ENCODE assay signal across 33 cellular contexts in genomic region chr6:94088870-94089269, GRCh38.
"Had no signal": no experiment of that assay in that cellular context is flagged by ENCODE, and none has a peak within 500 bp of the region (broad histone marks: within the 10 kb centered on the region; RNA-seq: fewer than 3 reads in every experiment).

No MANE protein-coding gene starts in this region.

- H3K4me3 ChIP-seq: adrenal gland, ascending aorta, body of pancreas, breast epithelium, cardiac muscle cell had no signal

- H3K27ac ChIP-seq: adrenal gland, ascending aorta, body of pancreas, brain microvascular endothelial cell, breast epithelium, cardiac muscle cell had no signal

- H3K27me3 ChIP-seq: adrenal gland, ascending aorta, body of pancreas, brain microvascular endothelial cell, breast epithelium, cardiac muscle cell had no signal

- H3K9me3 ChIP-seq: adrenal gland, ascending aorta, body of pancreas, breast epithelium had no signal

- ATAC-seq: activated naive CD4-positive, alpha-beta T cell treated with anti-CD3 and anti-CD28 coated beads, Interleukin-2, amount 50 U/mL, for 72 hours; activated naive CD8-positive, alpha-beta T cell treated with anti-CD3 and anti-CD28 coated beads, Interleukin-2, amount 50 U/mL, for 24 hours; activated T-cell treated with anti-CD3 and anti-CD28 coated beads, Interleukin-2, amount 50 U/mL, for 4 hours; activated T-cell treated with anti-CD3 and anti-CD28 coated beads, Interleukin-2, amount 50 U/mL, for 72 hours; activated T-helper 17 cell treated with anti-CD3 and anti-CD28 coated beads, Interleukin-2, amount 50 U/mL, for 72 hours; body of pancreas had no signal

- DNase-seq: activated effector memory CD4-positive, alpha-beta T cell treated with anti-CD3 and anti-CD28 coated beads, Interleukin-2, amount 50 U/mL, for 16 hours; activated effector memory CD4-positive, alpha-beta T cell treated with Interleukin-2 at 50 U/mL for 16 hours; activated gamma-delta T cell; activated gamma-delta T cell treated with Interleukin-2 at 50 U/mL for 16 hours; activated naive CD4-positive, alpha-beta T cell; activated naive CD4-positive, alpha-beta T cell treated with anti-CD3 and anti-CD28 coated beads for 36 hours; activated naive CD4-positive, alpha-beta T cell treated with anti-CD3 and anti-CD28 coated beads, Interleukin-2, amount 10 ng/mL, durations not matched to agents 7 days and 5 days; activated naive CD4-positive, alpha-beta T cell treated with anti-CD3 and anti-CD28 coated beads, Interleukin-2, amount 50 U/mL, for 16 hours; activated naive CD4-positive, alpha-beta T cell treated with Interleukin-2 at 50 U/mL for 16 hours; activated naive CD8-positive, alpha-beta T cell treated with anti-CD3 and anti-CD28 coated beads for 36 hours; activated naive CD8-positive, alpha-beta T cell treated with anti-CD3 and anti-CD28 coated beads, Interleukin-2, amount 10 ng/mL, durations not matched to agents 7 days and 5 days; activated naive CD8-positive, alpha-beta T cell treated with anti-CD3 and anti-CD28 coated beads, Interleukin-2, amount 50 U/mL, for 24 hours; activated T-cell treated with anti-CD3 and anti-CD28 coated beads for 4 hours; activated T-cell treated with anti-CD3 and anti-CD28 coated beads, Interleukin-2, amount 50 U/mL, for 1 hour; activated T-cell treated with anti-CD3 and anti-CD28 coated beads, Interleukin-2, amount 50 U/mL, for 24 hours; activated T-cell treated with anti-CD3 and anti-CD28 coated beads, Interleukin-2, amount 50 U/mL, for 4 hours; activated T-cell treated with anti-CD3 and anti-CD28 coated beads, Interleukin-2, amount 50 U/mL, for 48 hours; activated T-cell treated with anti-CD3 and anti-CD28 coated beads, Interleukin-2, amount 50 U/mL, for 72 hours; adrenal gland; amniotic stem cell; amygdala; anterior cingulate cortex; aorta; body of pancreas; brain microvascular endothelial cell; caudate nucleus; central memory CD4-positive, alpha-beta T cell; cerebellar nuclear complex had no signal

- H3K4me1 ChIP-seq: adrenal gland, ascending aorta, body of pancreas, breast epithelium had no signal

- H3K36me3 ChIP-seq: adrenal gland, ascending aorta, brain microvascular endothelial cell, breast epithelium, cardiac muscle cell had no signal
